ENCODE assay signal across 27 cellular contexts in genomic region chr14:105933238-105933637, GRCh38.
"Had no signal": no experiment of that assay in that cellular context is flagged by ENCODE, and none has a peak within 500 bp of the region (broad histone marks: within the 10 kb centered on the region; RNA-seq: fewer than 3 reads in every experiment).

No MANE protein-coding gene starts in this region.

- H3K4me3 Mint-ChIP-seq: activated CD4-positive, alpha-beta T cell treated with anti-CD3 and anti-CD28 coated beads, Interleukin-2, amount 10 ng/mL, durations not matched to agents 24 days and 14 days; activated CD8-positive, alpha-beta T cell treated with anti-CD3 and anti-CD28 coated beads for 36 hours; activated naive CD8-positive, alpha-beta T cell treated with anti-CD3 and anti-CD28 coated beads, Interleukin-2, amount 50 U/mL, for 24 hours; nephron; stimulated activated effector memory CD8-positive, alpha-beta T cell treated with anti-CD3 and anti-CD28 coated beads, Interleukin-12 subunit alpha, Interleukin-12 subunit beta, amount 100 ng/mL, for 72 hours; stimulated activated naive CD8-positive, alpha-beta T cell treated with anti-CD3 and anti-CD28 coated beads, Interleukin-15, Interleukin-2, amounts not matched to agents 100 ng/mL and 50 ng/mL, for 24 hours; T-helper 17 cell had no signal

- H3K27me3 ChIP-seq: colonic mucosa, right lobe of liver, tibial artery, uterus had no signal

- H3K27ac Mint-ChIP-seq: activated CD4-positive, alpha-beta T cell treated with anti-CD3 and anti-CD28 coated beads, Interleukin-2, amount 10 ng/mL, durations not matched to agents 24 days and 14 days; activated CD8-positive, alpha-beta T cell treated with anti-CD3 and anti-CD28 coated beads for 36 hours; activated naive CD8-positive, alpha-beta T cell treated with anti-CD3 and anti-CD28 coated beads, Interleukin-2, amount 50 U/mL, for 24 hours; nephron; stimulated activated effector memory CD8-positive, alpha-beta T cell treated with anti-CD3 and anti-CD28 coated beads, Interleukin-12 subunit alpha, Interleukin-12 subunit beta, amount 100 ng/mL, for 72 hours; stimulated activated naive CD8-positive, alpha-beta T cell treated with anti-CD3 and anti-CD28 coated beads, Interleukin-15, Interleukin-2, amounts not matched to agents 100 ng/mL and 50 ng/mL, for 24 hours; T-helper 17 cell had no signal

- H3K27ac ChIP-seq: colonic mucosa, dorsolateral prefrontal cortex, gastrocnemius medialis, right lobe of liver, tibial artery, uterus, WERI-Rb-1 had no signal

- H3K9me3 Mint-ChIP-seq: activated CD4-positive, alpha-beta T cell treated with anti-CD3 and anti-CD28 coated beads, Interleukin-2, amount 10 ng/mL, durations not matched to agents 24 days and 14 days; stimulated activated effector memory CD8-positive, alpha-beta T cell treated with anti-CD3 and anti-CD28 coated beads, Interleukin-12 subunit alpha, Interleukin-12 subunit beta, amount 100 ng/mL, for 72 hours; stimulated activated naive CD8-positive, alpha-beta T cell treated with anti-CD3 and anti-CD28 coated beads, Interleukin-15, Interleukin-2, amounts not matched to agents 100 ng/mL and 50 ng/mL, for 24 hours had no signal

- H3K4me1 ChIP-seq: colonic mucosa, gastrocnemius medialis, right lobe of liver, tibial artery, uterus had no signal

- H3K4me1 Mint-ChIP-seq: activated CD4-positive, alpha-beta T cell treated with anti-CD3 and anti-CD28 coated beads, Interleukin-2, amount 10 ng/mL, durations not matched to agents 24 days and 14 days; activated naive CD8-positive, alpha-beta T cell treated with anti-CD3 and anti-CD28 coated beads, Interleukin-2, amount 50 U/mL, for 24 hours; nephron; stimulated activated effector memory CD8-positive, alpha-beta T cell treated with anti-CD3 and anti-CD28 coated beads, Interleukin-12 subunit alpha, Interleukin-12 subunit beta, amount 100 ng/mL, for 72 hours; T-helper 17 cell had no signal

- ATAC-seq: activated CD8-positive, alpha-beta T cell treated with anti-CD3 and anti-CD28 coated beads for 36 hours; activated naive CD8-positive, alpha-beta T cell treated with anti-CD3 and anti-CD28 coated beads, Interleukin-2, amount 50 U/mL, for 24 hours; gastrocnemius medialis; left ventricle myocardium superior; right lobe of liver; stimulated activated effector memory CD8-positive, alpha-beta T cell treated with anti-CD3 and anti-CD28 coated beads, Interleukin-12 subunit alpha, Interleukin-12 subunit beta, amount 100 ng/mL, for 72 hours; T-helper 17 cell had no signal

- H3K36me3 Mint-ChIP-seq: stimulated activated effector memory CD8-positive, alpha-beta T cell treated with anti-CD3 and anti-CD28 coated beads, Interleukin-12 subunit alpha, Interleukin-12 subunit beta, amount 100 ng/mL, for 72 hours had no signal

- H3K36me3 ChIP-seq: colonic mucosa, gastrocnemius medialis, right lobe of liver, tibial artery, uterus, WERI-Rb-1 had no signal

- H3K9me3 ChIP-seq: colonic mucosa, gastrocnemius medialis, right lobe of liver had no signal

- H3K4me3 ChIP-seq: colonic mucosa, dorsolateral prefrontal cortex, gastrocnemius medialis, right lobe of liver, tibial artery, uterus had no signal

- DNase-seq: activated CD4-positive, alpha-beta T cell treated with anti-CD3 and anti-CD28 coated beads, Interleukin-2, amount 10 ng/mL, durations not matched to agents 24 days and 14 days; activated CD4-positive, CD25-positive, alpha-beta regulatory T cell treated with anti-CD3 and anti-CD28 coated beads, Interleukin-2, amount 50 U/mL, for 72 hours; activated CD8-positive, alpha-beta T cell treated with anti-CD3 and anti-CD28 coated beads for 36 hours; activated gamma-delta T cell; activated naive CD4-positive, alpha-beta T cell treated with anti-CD3 and anti-CD28 coated beads, Interleukin-2, amount 50 U/mL, for 16 hours; activated naive CD8-positive, alpha-beta T cell treated with anti-CD3 and anti-CD28 coated beads, Interleukin-2, amount 50 U/mL, for 24 hours; amygdala; cerebellar nuclear complex; colonic mucosa; dorsolateral prefrontal cortex; effector memory CD4-positive, alpha-beta T cell; erythroblast; gastrocnemius medialis; glutamatergic neuron; left ventricle myocardium superior; stimulated activated CD4-positive, alpha-beta T cell treated with anti-CD3 and anti-CD28 coated beads, Interleukin-12 subunit alpha, Interleukin-12 subunit beta, amount 100 ng/mL, for 4 hours; stimulated activated CD4-positive, alpha-beta T cell treated with anti-CD3 and anti-CD28 coated beads, Interleukin-4, amount 100 ng/mL, for 1 hour; substantia nigra; T-helper 17 cell; T1000; tibial artery; uterus; WERI-Rb-1 had no signal
